Comparison of ENCODE assay signal across 15 cellular contexts in genomic region chr2:175454953-175455389, GRCh38.
DNase-seq lines count a peak whose midpoint lies in the region; ATAC-seq and TF ChIP-seq lines count a peak whose summit lies in the region.
"Had no signal": no experiment of that assay in that cellular context is flagged by ENCODE, and none has a peak within 500 bp of the region (broad histone marks: within the 10 kb centered on the region; RNA-seq: fewer than 3 reads in every experiment).

No MANE protein-coding gene starts in this region.

- H3K4me3 Mint-ChIP-seq in GM23338 (no peak overlapping the region), WTC11 (no peak overlapping the region), neural progenitor cell (no peak overlapping the region)
- no peak overlapping the region for H3K4me3 Mint-ChIP-seq in CD4-positive, alpha-beta memory T cell
- H3K4me3 Mint-ChIP-seq: CD8-positive, alpha-beta T cell had no signal

- no peaks in the 10 kb centered on the region for H3K79me2 ChIP-seq in GM23338 (replicated peaks; ENCODE audit: insufficient read depth)
- H3K79me2 ChIP-seq in neural progenitor cell (ENCODE audit: low read depth) = no peaks in the 10 kb centered on the region

- 0 out of 2 replicates have a peak, but pooled peaks cover 5% of the 10 kb centered on the region for H3K9me2 ChIP-seq in GM23338 (ENCODE audit: insufficient read depth)

- POLR2A ChIA-PET in WTC11 (lab: Charles Lee) = no interaction called here
- POLR2A ChIA-PET in CD4-positive, alpha-beta memory T cell (lab: Charles Lee; ENCODE audit: partially characterized antibody) = no interaction called here

- H3K4me1 ChIP-seq in GM23338 (ENCODE audit: insufficient read depth) = no peaks in the 10 kb centered on the region
- no peaks in the 10 kb centered on the region for H3K4me1 ChIP-seq in neural progenitor cell
- no peaks in the 10 kb centered on the region for H3K4me1 ChIP-seq in CD4-positive, alpha-beta memory T cell (ENCODE audit: insufficient read depth, low read length)
- no peaks in the 10 kb centered on the region for H3K4me1 ChIP-seq in body of pancreas
- H3K4me1 ChIP-seq: BE2C had no signal

- H3K27ac ChIP-seq in GM23338 (ENCODE audit: low read depth) (no peak overlapping the region), neural progenitor cell (no peak overlapping the region), body of pancreas (no peak overlapping the region)
- H3K27ac ChIP-seq in CD4-positive, alpha-beta memory T cell (ENCODE audit: low read depth, low read length) = no peak overlapping the region
- H3K27ac ChIP-seq: C4-2B had no signal

- ATAC-seq in GM23338 (peak; percentile 54), WTC11 (peak; percentile 55), body of pancreas (no peak)
- ATAC-seq: CD8-positive, alpha-beta T cell had no signal

- no peak overlapping the region for H2AFZ ChIP-seq in GM23338
- no peak overlapping the region for H2AFZ ChIP-seq in neural progenitor cell (replicated peaks)

- H3K27me3 Mint-ChIP-seq in GM23338 (ENCODE audit: insufficient read depth, low read depth, poor library complexity) (peaks cover 3% of the 10 kb centered on the region), WTC11 (ENCODE audit: low read depth) (no peaks in the 10 kb centered on the region; the same call in 1 of the 2 replicates), neural progenitor cell (ENCODE audit: insufficient read depth, low read depth) (no peaks in the 10 kb centered on the region)
- H3K27me3 Mint-ChIP-seq in CD4-positive, alpha-beta memory T cell = peaks cover 1 to 4% of the 10 kb centered on the region in 2 donors

- intact Hi-C loops in CD4-positive, alpha-beta memory T cell (cut with micrococcal nuclease) = no loop called here
- intact Hi-C loops in body of pancreas (cut with DNase I) = no loop called here

- H3F3A ChIP-seq in GM23338 (replicated peaks; ENCODE audit: low read depth) = no peaks in the 10 kb centered on the region
- H3F3A ChIP-seq in neural progenitor cell (ENCODE audit: low read depth) = no peaks in the 10 kb centered on the region

- H3K4me3 ChIP-seq in GM23338 (no peak overlapping the region), neural progenitor cell (no peak overlapping the region), body of pancreas (no peak overlapping the region)
- no peak overlapping the region for H3K4me3 ChIP-seq in CD4-positive, alpha-beta memory T cell (ENCODE audit: low read length in 2 of 2)

- no peaks in the 10 kb centered on the region; the same call in 1 of the 3 replicates for H3K4me1 Mint-ChIP-seq in GM23338
- H3K4me1 Mint-ChIP-seq in WTC11 = peaks cover 13% of the 10 kb centered on the region
- no peaks in the 10 kb centered on the region for H3K4me1 Mint-ChIP-seq in neural progenitor cell
- H3K4me1 Mint-ChIP-seq in CD4-positive, alpha-beta memory T cell = no peaks in the 10 kb centered on the region

- H3K4me2 ChIP-seq in GM23338 = no peak overlapping the region
- H3K4me2 ChIP-seq in neural progenitor cell = peak overlapping the region; percentile 13

- H3K36me3 ChIP-seq in GM23338 (ENCODE audit: insufficient read depth) (no peaks in the 10 kb centered on the region), neural progenitor cell (no peaks in the 10 kb centered on the region), body of pancreas (replicated peaks in 1 of 2; ENCODE audit: insufficient read depth in 1 of 2, low read depth in 2 of 2) (no peaks in the 10 kb centered on the region)
- H3K36me3 ChIP-seq in CD4-positive, alpha-beta memory T cell (ENCODE audit: insufficient read depth, low read length) = no peaks in the 10 kb centered on the region
- H3K36me3 ChIP-seq: BE2C had no signal

- TF ChIP-seq CTCF in GM23338 (conservative IDR thresholded peaks at IDR 0.05; ENCODE audit: low read depth in 2 of 2) (peak in 1 of 2 experiments; percentile 32; a peak in 1 of 4 replicates), WTC11 (IDR thresholded peaks at IDR 0.05) (no peak), neural progenitor cell (IDR thresholded peaks at IDR 0.05) (no peak), body of pancreas (IDR thresholded peaks at IDR 0.05) (no peak)

- no peak for DNase-seq in GM23338 (ENCODE audit: low spot score)
- DNase-seq in NCI-H2227 (lab: John Stamatoyannopoulos, UW; ENCODE audit: unreplicated experiment) = peak; percentile 33
- DNase-seq in WTC11 (ENCODE audit: low spot score) = no peak
- DNase-seq in neural progenitor cell (ENCODE audit: low spot score) = no peak
- no peak for DNase-seq in NCI-H128 (lab: John Stamatoyannopoulos, UW; ENCODE audit: unreplicated experiment)
- no peak for DNase-seq in CD4-positive, alpha-beta memory T cell
- no peak for DNase-seq in body of pancreas
- DNase-seq: BE2C; CD8-positive, alpha-beta T cell; COR-L47; DMS153; DMS79 treated with DMSO at 0.1 percent for 48 hours; EL; GF-D8 had no signal

- H3K36me3 Mint-ChIP-seq in GM23338 (ENCODE audit: low read depth) (peaks cover 5% of the 10 kb centered on the region), WTC11 (peaks cover 4% of the 10 kb centered on the region), neural progenitor cell (no peaks in the 10 kb centered on the region)
- H3K36me3 Mint-ChIP-seq in CD4-positive, alpha-beta memory T cell = no peaks in the 10 kb centered on the region
- H3K36me3 Mint-ChIP-seq: CD8-positive, alpha-beta T cell had no signal

- WGBS in body of pancreas, 2 donors = 86 to 87% methylated on average over 4 of the region's 4 CpGs

- no peak overlapping the region for H3K9ac ChIP-seq in neural progenitor cell

- H3K9me3 ChIP-seq in neural progenitor cell (ENCODE audit: low read depth) (no peaks in the 10 kb centered on the region), body of pancreas (no peaks in the 10 kb centered on the region)
- no peaks in the 10 kb centered on the region for H3K9me3 ChIP-seq in CD4-positive, alpha-beta memory T cell (ENCODE audit: control insufficient read depth in 1 of 2, low read length in 2 of 2)
- H3K9me3 ChIP-seq: BE2C had no signal

- H3K27me3 ChIP-seq in GM23338 (ENCODE audit: insufficient read depth) (no peaks in the 10 kb centered on the region), neural progenitor cell (no peaks in the 10 kb centered on the region), body of pancreas (peaks cover 0 to 8% of the 10 kb centered on the region in 2 donors)
- H3K27me3 ChIP-seq in CD4-positive, alpha-beta memory T cell (ENCODE audit: insufficient read depth, low read length) = no peaks in the 10 kb centered on the region
- H3K27me3 ChIP-seq: BE2C had no signal

- CTCF ChIA-PET in WTC11 (lab: Charles Lee) = no interaction called here
- CTCF ChIA-PET in CD4-positive, alpha-beta memory T cell (lab: Charles Lee; ENCODE audit: partially characterized antibody) = no interaction called here

- H3K27ac Mint-ChIP-seq in GM23338 (no peak overlapping the region), WTC11 (no peak overlapping the region), neural progenitor cell (no peak overlapping the region)
- no peak overlapping the region for H3K27ac Mint-ChIP-seq in CD4-positive, alpha-beta memory T cell
- H3K27ac Mint-ChIP-seq: CD8-positive, alpha-beta T cell had no signal

- H4K20me1 ChIP-seq in GM23338 (replicated peaks; ENCODE audit: insufficient read depth) (no peaks in the 10 kb centered on the region), neural progenitor cell (ENCODE audit: low read depth) (no peaks in the 10 kb centered on the region)

- H3K9me3 Mint-ChIP-seq in GM23338 (peaks cover 4% of the 10 kb centered on the region), WTC11 (peaks cover 11% of the 10 kb centered on the region), neural progenitor cell (peaks cover 3% of the 10 kb centered on the region)
- H3K9me3 Mint-ChIP-seq in CD4-positive, alpha-beta memory T cell = peaks cover 0 to 5% (median 0%) of the 10 kb centered on the region in 8 donors

- no peak for TF ChIP-seq POLR2A in body of pancreas (IDR thresholded peaks at IDR 0.05)

TF ChIP-seq in GM23338, 12 proteins besides CTCF, POLR2A, EP300 and RAD21:
- TF ChIP-seq ETS1 (IDR thresholded peaks at IDR 0.05) (no peak), CREB1 (CRISPR knock-in tag; IDR thresholded peaks at IDR 0.05; ENCODE audit: low read depth) (no peak)

TF ChIP-seq in WTC11, 78 proteins besides CTCF, POLR2A, EP300 and RAD21:
- TF ChIP-seq NR2C2 (CRISPR knock-in tag; IDR thresholded peaks at IDR 0.05) (no peak), ZNF423 (CRISPR knock-in tag; IDR thresholded peaks at IDR 0.05) (no peak), NFATC4 (CRISPR knock-in tag; IDR thresholded peaks at IDR 0.05) (no peak)
